In the genomic region with DNA sequence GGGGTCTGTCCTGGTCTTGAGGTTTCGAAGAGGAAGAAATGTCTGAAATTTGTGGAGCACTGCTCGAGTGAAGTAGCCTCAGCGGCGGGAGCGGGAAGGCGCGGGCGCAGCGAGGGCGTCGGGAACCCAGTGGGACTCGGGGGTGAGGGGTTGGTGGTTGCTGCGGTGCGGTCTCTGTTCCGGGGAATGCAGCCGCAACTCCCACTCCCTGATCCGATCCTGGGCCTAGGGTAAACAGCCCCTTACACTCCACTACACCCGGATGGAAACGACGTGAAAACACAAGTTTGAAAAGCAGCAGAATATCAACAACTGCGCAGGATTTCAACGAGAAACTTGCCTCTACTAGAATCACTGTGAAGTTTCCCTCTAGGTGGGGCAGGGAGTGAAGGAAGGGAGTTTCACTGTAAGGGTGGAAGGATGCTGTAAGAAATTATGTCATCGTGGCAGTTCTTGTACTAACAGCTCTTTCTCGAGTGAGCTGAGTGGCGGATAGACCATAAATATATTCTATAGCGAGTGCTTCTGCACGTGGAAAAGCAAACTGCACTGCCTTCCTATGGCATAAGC, we compare ENCODE assay signal across 8 cellular contexts. TPM values are rescaled to one million over a fixed set of nuclear protein-coding genes. Genes with fewer than 3 reads are reported as not detected.
DNase-seq lines count a peak whose midpoint lies in the region; ATAC-seq and TF ChIP-seq lines count a peak whose summit lies in the region.

No MANE protein-coding gene starts in this region.

- ATAC-seq in HG03439 (IDR thresholded peaks at IDR 0.05; ENCODE audit: unreplicated experiment), result no peak

- H3K27ac ChIP-seq in SJSA1, result peak overlapping the region; percentile 86

- H3K27me3 ChIP-seq in SJSA1 (replicated peaks), result no peaks in the 10 kb centered on the region

- TF ChIP-seq CTCF in cardiac fibroblast (IDR thresholded peaks at IDR 0.05; ENCODE audit: low read depth, low read length), result no peak

- no peaks in the 10 kb centered on the region for H3K9me3 ChIP-seq in SJSA1 (replicated peaks)

- DNase-seq in activated effector memory CD4-positive, alpha-beta T cell treated with anti-CD3 and anti-CD28 coated beads, Interleukin-2, amount 50 U/mL, for 16 hours, result peak; percentile 80
- no peak for DNase-seq in activated effector memory CD4-positive, alpha-beta T cell treated with Interleukin-2 at 50 U/mL for 16 hours
- DNase-seq in SJSA1 (ENCODE audit: low read depth in 1 of 2, low spot score in 2 of 2) (peak; percentile 44 to 52), cardiac fibroblast (ENCODE audit: low read depth in 2 of 2) (peak; percentile 59 to 73), kidney glomerular epithelial cell (lab: John Stamatoyannopoulos, UW) (peak; percentile 54), OCI-M2 (lab: John Stamatoyannopoulos, UW; ENCODE audit: unreplicated experiment) (no peak)
- peak; percentile 47 for DNase-seq in stimulated activated CD4-positive, alpha-beta T cell treated with anti-CD3 and anti-CD28 coated beads, Interleukin-4, amount 100 ng/mL, for 24 hours

- H3K4me3 ChIP-seq in SJSA1 (peak overlapping the region; percentile 95), cardiac fibroblast (replicated peaks in 1 of 2; ENCODE audit: low read depth in 2 of 2, low read length in 2 of 2) (peak overlapping the region; percentile 67 to 69)

- peaks cover 6% of the 10 kb centered on the region; the same call in 1 of the 2 replicates for H3K36me3 ChIP-seq in SJSA1

- peaks cover 20% of the 10 kb centered on the region for H3K4me1 ChIP-seq in SJSA1 (replicated peaks)

RNA-seq across cellular contexts. Expression of a gene that starts 2.0 kb away (rescaled TPM):
- 4.4 and 8.8 TPM in 2 replicates for total RNA-seq in SJSA1 (2014; rRNA removed; shearing (Covaris generic))

Comparison
In these comparisons a context has a peak if more than half of its experiments do, and no peak if none do; other contexts are left out.
1. DNase-seq: peak in activated effector memory CD4-positive, alpha-beta T cell treated with anti-CD3 and anti-CD28 coated beads, Interleukin-2, amount 50 U/mL, for 16 hours (single experiment), SJSA1 (2 of 2), cardiac fibroblast (2 of 2), kidney glomerular epithelial cell (single experiment) and stimulated activated CD4-positive, alpha-beta T cell treated with anti-CD3 and anti-CD28 coated beads, Interleukin-4, amount 100 ng/mL, for 24 hours (single experiment); none in activated effector memory CD4-positive, alpha-beta T cell treated with Interleukin-2 at 50 U/mL for 16 hours (single experiment) and OCI-M2 (single experiment).